1 cellular context compared by ENCODE assay signal in the genomic region with DNA sequence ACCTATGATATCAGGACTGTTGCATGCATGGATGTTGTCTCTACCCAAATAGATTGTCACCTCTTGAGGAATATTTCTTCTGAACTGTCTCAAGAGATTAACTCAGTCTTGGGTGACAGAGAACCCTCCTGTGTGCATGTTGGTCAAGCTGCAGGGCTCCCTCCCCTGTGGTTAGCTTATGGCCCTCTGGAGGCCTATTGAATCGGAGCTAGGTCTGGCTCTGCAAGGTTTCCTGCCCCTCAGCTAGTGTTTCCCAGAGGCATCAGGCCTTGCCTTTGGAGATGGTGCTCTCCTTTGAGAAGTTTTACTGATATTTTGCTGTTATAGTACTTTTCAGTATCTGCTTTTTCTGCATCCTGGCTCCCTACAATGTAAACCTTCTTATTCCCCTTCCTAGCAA.
TF ChIP-seq lines count a peak whose summit lies in the region.

No MANE protein-coding gene starts in this region.

TF ChIP-seq in H1, 55 proteins besides CTCF, POLR2A, EP300 and RAD21:
- TF ChIP-seq, protein P1, sequence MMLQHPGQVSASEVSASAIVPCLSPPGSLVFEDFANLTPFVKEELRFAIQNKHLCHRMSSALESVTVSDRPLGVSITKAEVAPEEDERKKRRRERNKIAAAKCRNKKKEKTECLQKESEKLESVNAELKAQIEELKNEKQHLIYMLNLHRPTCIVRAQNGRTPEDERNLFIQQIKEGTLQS (IDR thresholded peaks at IDR 0.05; ENCODE audit: insufficient read depth, low read depth, low read length): no peak
- TF ChIP-seq CBX8 (IDR thresholded peaks at IDR 0.05; ENCODE audit: borderline replicate concordance, low read depth, low read length): no peak
